In genomic region chr16:87171723-87172122, GRCh38 we compare ENCODE assay signal across 30 cellular contexts.
"Had no signal": no experiment of that assay in that cellular context is flagged by ENCODE, and none has a peak within 500 bp of the region (broad histone marks: within the 10 kb centered on the region; RNA-seq: fewer than 3 reads in every experiment).

No MANE protein-coding gene starts in this region.

- H3K4me3 ChIP-seq: ascending aorta, breast epithelium, esophagus squamous epithelium, gastroesophageal sphincter, heart left ventricle had no signal

- DNase-seq: activated CD4-positive, alpha-beta memory T cell treated with anti-CD3 and anti-CD28 coated beads for 36 hours; activated CD4-positive, alpha-beta T cell treated with anti-CD3 and anti-CD28 coated beads for 36 hours; activated CD4-positive, alpha-beta T cell treated with anti-CD3 and anti-CD28 coated beads, Interleukin-2, amount 10 ng/mL, durations not matched to agents 24 days and 14 days; activated CD4-positive, CD25-positive, alpha-beta regulatory T cell; activated CD4-positive, CD25-positive, alpha-beta regulatory T cell treated with anti-CD3 and anti-CD28 coated beads, Interleukin-2, amount 50 U/mL, for 72 hours; activated CD8-positive, alpha-beta memory T cell treated with anti-CD3 and anti-CD28 coated beads, Interleukin-2, amount 10 ng/mL, durations not matched to agents 7 days and 5 days; activated CD8-positive, alpha-beta memory T cell treated with anti-CD3 and anti-CD28 coated beads, Interleukin-2, amount 50 U/mL, for 4 hours; activated CD8-positive, alpha-beta T cell treated with anti-CD3 and anti-CD28 coated beads, Interleukin-2, amount 10 ng/mL, durations not matched to agents 7 days and 5 days; activated effector memory CD4-positive, alpha-beta T cell treated with anti-CD3 and anti-CD28 coated beads, Interleukin-2, amount 50 U/mL, for 16 hours; activated naive CD4-positive, alpha-beta T cell treated with anti-CD3 and anti-CD28 coated beads for 36 hours; activated naive CD8-positive, alpha-beta T cell treated with anti-CD3 and anti-CD28 coated beads for 36 hours; activated T-cell treated with anti-CD3 and anti-CD28 coated beads, Interleukin-2, amount 50 U/mL, for 1 hour; activated T-cell treated with anti-CD3 and anti-CD28 coated beads, Interleukin-2, amount 50 U/mL, for 48 hours; cortex of kidney; dermis blood vessel endothelial cell; effector CD4-positive, alpha-beta T cell; effector memory CD8-positive, alpha-beta T cell; erythroblast; esophagus squamous epithelium; foreskin melanocyte; heart left ventricle; T-helper 2 cell had no signal

- H3K36me3 ChIP-seq: ascending aorta, breast epithelium, esophagus squamous epithelium, gastroesophageal sphincter, heart left ventricle had no signal

- H3K9me3 Mint-ChIP-seq: activated CD4-positive, alpha-beta T cell treated with anti-CD3 and anti-CD28 coated beads, Interleukin-2, amount 10 ng/mL, durations not matched to agents 24 days and 14 days; activated naive CD4-positive, alpha-beta T cell treated with anti-CD3 and anti-CD28 coated beads, Interleukin-2, amount 50 U/mL, for 24 hours; activated T-helper 2 cell treated with anti-CD3 and anti-CD28 coated beads, Interferon-gamma antibody, Interleukin-2, Interleukin-4, amounts not matched to agents 10 μg/mL and 5 μg/mL and 100 μg/mL, durations not matched to agents 14 hours and 24 hours and 36 hours had no signal

- H3K4me3 Mint-ChIP-seq: activated CD4-positive, alpha-beta memory T cell treated with anti-CD3 and anti-CD28 coated beads for 36 hours; activated CD4-positive, alpha-beta T cell treated with anti-CD3 and anti-CD28 coated beads for 36 hours; activated CD4-positive, alpha-beta T cell treated with anti-CD3 and anti-CD28 coated beads, Interleukin-2, amount 10 ng/mL, durations not matched to agents 24 days and 14 days; activated CD8-positive, alpha-beta memory T cell treated with anti-CD3 and anti-CD28 coated beads, Interleukin-2, amount 10 ng/mL, durations not matched to agents 7 days and 5 days; activated CD8-positive, alpha-beta T cell treated with anti-CD3 and anti-CD28 coated beads, Interleukin-2, amount 10 ng/mL, durations not matched to agents 7 days and 5 days; activated naive CD4-positive, alpha-beta T cell treated with anti-CD3 and anti-CD28 coated beads for 36 hours; activated naive CD4-positive, alpha-beta T cell treated with anti-CD3 and anti-CD28 coated beads, Interleukin-2, amount 50 U/mL, for 24 hours; activated naive CD8-positive, alpha-beta T cell treated with anti-CD3 and anti-CD28 coated beads for 36 hours; activated T-helper 1 cell treated with anti-CD3 and anti-CD28 coated beads, Interleukin-12 subunit alpha, Interleukin-12 subunit beta, Interleukin-2, Interleukin-4 antibody, amounts not matched to agents 30 ng/mL and 10 ng/mL and 1 ng/mL, durations not matched to agents 14 hours and 24 hours and 36 hours; brain; effector memory CD8-positive, alpha-beta T cell had no signal

- H3K27ac Mint-ChIP-seq: activated CD4-positive, alpha-beta memory T cell treated with anti-CD3 and anti-CD28 coated beads for 36 hours; activated CD4-positive, alpha-beta T cell treated with anti-CD3 and anti-CD28 coated beads for 36 hours; activated CD4-positive, alpha-beta T cell treated with anti-CD3 and anti-CD28 coated beads, Interleukin-2, amount 10 ng/mL, durations not matched to agents 24 days and 14 days; activated CD8-positive, alpha-beta memory T cell treated with anti-CD3 and anti-CD28 coated beads, Interleukin-2, amount 10 ng/mL, durations not matched to agents 7 days and 5 days; activated CD8-positive, alpha-beta T cell treated with anti-CD3 and anti-CD28 coated beads, Interleukin-2, amount 10 ng/mL, durations not matched to agents 7 days and 5 days; activated naive CD4-positive, alpha-beta T cell treated with anti-CD3 and anti-CD28 coated beads for 36 hours; activated naive CD4-positive, alpha-beta T cell treated with anti-CD3 and anti-CD28 coated beads, Interleukin-2, amount 50 U/mL, for 24 hours; activated naive CD8-positive, alpha-beta T cell treated with anti-CD3 and anti-CD28 coated beads for 36 hours; activated T-helper 1 cell treated with anti-CD3 and anti-CD28 coated beads, Interleukin-12 subunit alpha, Interleukin-12 subunit beta, Interleukin-2, Interleukin-4 antibody, amounts not matched to agents 30 ng/mL and 10 ng/mL and 1 ng/mL, durations not matched to agents 14 hours and 24 hours and 36 hours; activated T-helper 2 cell treated with anti-CD3 and anti-CD28 coated beads, Interferon-gamma antibody, Interleukin-2, Interleukin-4, amounts not matched to agents 10 μg/mL and 5 μg/mL and 100 μg/mL, durations not matched to agents 14 hours and 24 hours and 36 hours; brain; effector memory CD8-positive, alpha-beta T cell had no signal

- H3K27ac ChIP-seq: ascending aorta, breast epithelium, esophagus squamous epithelium, gastroesophageal sphincter, heart left ventricle had no signal

- H3K9me3 ChIP-seq: ascending aorta, breast epithelium, esophagus squamous epithelium, gastroesophageal sphincter had no signal

- H3K4me1 Mint-ChIP-seq: activated CD4-positive, alpha-beta T cell treated with anti-CD3 and anti-CD28 coated beads, Interleukin-2, amount 10 ng/mL, durations not matched to agents 24 days and 14 days; activated naive CD4-positive, alpha-beta T cell treated with anti-CD3 and anti-CD28 coated beads, Interleukin-2, amount 50 U/mL, for 24 hours; activated naive CD8-positive, alpha-beta T cell treated with anti-CD3 and anti-CD28 coated beads for 36 hours; brain had no signal

- H3K27me3 Mint-ChIP-seq: activated CD4-positive, alpha-beta memory T cell treated with anti-CD3 and anti-CD28 coated beads for 36 hours; activated CD4-positive, alpha-beta T cell treated with anti-CD3 and anti-CD28 coated beads, Interleukin-2, amount 10 ng/mL, durations not matched to agents 24 days and 14 days; activated CD8-positive, alpha-beta memory T cell treated with anti-CD3 and anti-CD28 coated beads, Interleukin-2, amount 10 ng/mL, durations not matched to agents 7 days and 5 days; activated naive CD4-positive, alpha-beta T cell treated with anti-CD3 and anti-CD28 coated beads, Interleukin-2, amount 50 U/mL, for 24 hours had no signal

- H3K4me1 ChIP-seq: ascending aorta, breast epithelium, esophagus squamous epithelium, gastroesophageal sphincter, heart left ventricle had no signal

- H3K36me3 Mint-ChIP-seq: activated CD4-positive, alpha-beta memory T cell treated with anti-CD3 and anti-CD28 coated beads for 36 hours; activated CD8-positive, alpha-beta memory T cell treated with anti-CD3 and anti-CD28 coated beads, Interleukin-2, amount 10 ng/mL, durations not matched to agents 7 days and 5 days; activated naive CD8-positive, alpha-beta T cell treated with anti-CD3 and anti-CD28 coated beads for 36 hours; brain had no signal

- H3K27me3 ChIP-seq: ascending aorta had no signal

- ATAC-seq: activated CD4-positive, alpha-beta T cell treated with anti-CD3 and anti-CD28 coated beads for 36 hours; activated CD8-positive, alpha-beta memory T cell treated with anti-CD3 and anti-CD28 coated beads, Interleukin-2, amount 10 ng/mL, durations not matched to agents 7 days and 5 days; activated CD8-positive, alpha-beta T cell treated with anti-CD3 and anti-CD28 coated beads, Interleukin-2, amount 10 ng/mL, durations not matched to agents 7 days and 5 days; effector memory CD8-positive, alpha-beta T cell; gastroesophageal sphincter; heart left ventricle had no signal

- FAIRE-seq: colon had no signal
